ENCODE assay signal across 28 cellular contexts in the genomic region with DNA sequence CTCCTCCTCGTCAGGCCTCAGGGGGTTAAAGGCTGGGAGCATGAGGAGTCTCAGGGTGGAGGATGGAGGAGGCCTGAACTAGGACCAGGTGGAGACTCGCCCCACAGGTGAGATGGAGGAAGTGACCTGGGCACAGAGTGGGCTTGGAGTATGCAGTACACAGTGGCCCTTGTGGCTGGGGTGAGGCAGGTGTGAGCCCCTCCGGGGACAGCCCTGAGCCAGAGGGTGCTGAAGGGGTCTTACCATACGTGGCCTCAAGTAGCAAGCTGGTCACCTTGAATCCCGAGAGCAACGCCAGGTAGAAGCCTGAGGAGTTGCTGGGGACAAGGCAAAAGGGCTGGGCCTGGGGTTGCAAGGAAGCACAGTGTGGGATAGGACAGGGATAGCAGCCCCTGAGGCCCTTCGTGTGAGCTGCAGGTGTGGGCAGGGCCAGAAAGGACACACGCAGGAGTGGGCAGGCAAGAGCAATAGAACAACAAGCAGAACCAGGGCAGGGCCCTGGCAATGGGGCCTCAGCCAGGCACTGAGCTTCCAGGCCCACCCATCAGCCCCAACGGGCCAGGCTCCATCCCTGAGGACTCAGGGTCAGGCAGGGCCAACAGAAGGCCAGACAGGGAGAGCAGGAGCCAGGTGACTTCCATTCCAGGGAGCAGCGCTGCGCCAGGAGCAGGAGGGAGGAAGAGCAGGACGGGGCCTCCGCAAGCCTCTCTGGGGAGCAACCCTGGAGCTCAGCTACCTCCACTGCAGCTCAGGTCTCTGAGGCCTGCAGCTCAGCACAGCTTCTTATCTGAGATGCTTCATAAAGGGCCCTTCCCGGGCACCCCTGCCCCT.
A peak's percentile ranks its signal among the peaks of the same experiment; 100 is the strongest.
DNase-seq lines count a peak whose midpoint lies in the region; ATAC-seq, FAIRE-seq and TF ChIP-seq lines count a peak whose summit lies in the region.
"Had no signal": no experiment of that assay in that cellular context is flagged by ENCODE, and none has a peak within 500 bp of the region (broad histone marks: within the 10 kb centered on the region; RNA-seq: fewer than 3 reads in every experiment).

No MANE protein-coding gene starts in this region.

- H3T11ph ChIP-seq in H9 (ENCODE audit: low read length) = no peak overlapping the region

- H3K27ac Mint-ChIP-seq in activated naive CD4-positive, alpha-beta T cell treated with anti-CD3 and anti-CD28 coated beads, Interleukin-2, amount 10 ng/mL, durations not matched to agents 7 days and 5 days = peak overlapping the region; percentile 55
- H3K27ac Mint-ChIP-seq in activated naive CD4-positive, alpha-beta T cell treated with anti-CD3 and anti-CD28 coated beads, Interleukin-2, amount 50 U/mL, for 72 hours = no peak overlapping the region
- no peak overlapping the region; a peak in 3 of 7 replicates for H3K27ac Mint-ChIP-seq in H9
- H3K27ac Mint-ChIP-seq: activated CD4-positive, alpha-beta T cell treated with anti-CD3 and anti-CD28 coated beads for 36 hours had no signal

- no peaks in the 10 kb centered on the region for H3K23me2 ChIP-seq in H9 (ENCODE audit: insufficient read length, low read depth, low read length, poor library complexity, severe bottlenecking)

- no peak overlapping the region for H2BK20ac ChIP-seq in H9 (ENCODE audit: low read depth, low read length, poor library complexity, severe bottlenecking)

- no peak overlapping the region for H3K4ac ChIP-seq in H9 (ENCODE audit: low read depth, low read length)

- no peak overlapping the region for H2AFZ ChIP-seq in H9 (ENCODE audit: low read length)

- no peaks in the 10 kb centered on the region for H3K36me3 Mint-ChIP-seq in activated naive CD4-positive, alpha-beta T cell treated with anti-CD3 and anti-CD28 coated beads, Interleukin-2, amount 10 ng/mL, durations not matched to agents 7 days and 5 days
- no peaks in the 10 kb centered on the region for H3K36me3 Mint-ChIP-seq in activated naive CD4-positive, alpha-beta T cell treated with anti-CD3 and anti-CD28 coated beads, Interleukin-2, amount 50 U/mL, for 72 hours
- no peaks in the 10 kb centered on the region; a peak in 1 of 7 replicates for H3K36me3 Mint-ChIP-seq in H9 (ENCODE audit: insufficient read depth in 1 of 3, low read depth in 3 of 3)

- H3K27ac ChIP-seq in kidney (ENCODE audit: low read depth in 2 of 2, low read length in 2 of 2) (no peak overlapping the region), transverse colon (no peak overlapping the region), H9 (ENCODE audit: insufficient read length, low read depth, low read length) (no peak overlapping the region)
- H3K27ac ChIP-seq: dorsolateral prefrontal cortex, KMS-11, left ventricle myocardium inferior, thoracic aorta had no signal

- peaks cover 8% of the 10 kb centered on the region for H3K4me1 Mint-ChIP-seq in activated naive CD4-positive, alpha-beta T cell treated with anti-CD3 and anti-CD28 coated beads, Interleukin-2, amount 10 ng/mL, durations not matched to agents 7 days and 5 days
- H3K4me1 Mint-ChIP-seq in H9 = peaks cover 6 to 18% of the 10 kb centered on the region in 2 experiments

- H3K36me3 ChIP-seq in kidney (ENCODE audit: control insufficient read depth in 1 of 2, insufficient read depth in 2 of 2, low read length in 2 of 2) (no peaks in the 10 kb centered on the region), transverse colon (no peaks in the 10 kb centered on the region)
- H3K36me3 ChIP-seq: BE2C, left ventricle myocardium inferior, thoracic aorta had no signal

- H3K14ac ChIP-seq in H9 (ENCODE audit: insufficient read depth, low read length) = no peak overlapping the region

- in situ Hi-C loops in transverse colon (cut with MboI; ENCODE audit: low pct_ligation_motif_present in 1 of 4, low pct_unique_long_range_greater_than_20kb in 1 of 4, low sequenced_read_pairs in 3 of 4) = no loop called here

- H4K20me1 ChIP-seq in H9 (ENCODE audit: control insufficient read depth, insufficient read depth, insufficient read length) = no peaks in the 10 kb centered on the region

- intact Hi-C loops in kidney (cut with DNase I) = no loop called here
- intact Hi-C loops in transverse colon (cut with DNase I; ENCODE audit: low total_unique reads) = no loop called here

- H2BK15ac ChIP-seq in H9 (ENCODE audit: low read depth, low read length) = no peak overlapping the region

- no peak overlapping the region for H3K9ac ChIP-seq in kidney (ENCODE audit: low read length in 2 of 2)
- H3K9ac ChIP-seq in H9 (ENCODE audit: extremely low read depth, insufficient read length, low read length) = no peak overlapping the region
- H3K9ac ChIP-seq: KMS-11, SK-N-SH had no signal

- H3K4me3 Mint-ChIP-seq in activated naive CD4-positive, alpha-beta T cell treated with anti-CD3 and anti-CD28 coated beads, Interleukin-2, amount 10 ng/mL, durations not matched to agents 7 days and 5 days = no peak overlapping the region
- no peak overlapping the region; a peak in 1 of 5 replicates for H3K4me3 Mint-ChIP-seq in H9
- H3K4me3 Mint-ChIP-seq: activated CD4-positive, alpha-beta T cell treated with anti-CD3 and anti-CD28 coated beads for 36 hours had no signal

- FAIRE-seq in HTR-8/SVneo (lab: Jason Lieb, UNC) (peak; percentile 51), kidney (lab: Jason Lieb, UNC) (no peak)
- FAIRE-seq: H54 had no signal

- no peak for ATAC-seq in activated naive CD4-positive, alpha-beta T cell treated with anti-CD3 and anti-CD28 coated beads, Interleukin-2, amount 50 U/mL, for 72 hours
- ATAC-seq in HG02981 (IDR thresholded peaks at IDR 0.05; ENCODE audit: unreplicated experiment) (no peak), HG02588 (IDR thresholded peaks at IDR 0.05; ENCODE audit: unreplicated experiment) (no peak)
- ATAC-seq: activated CD4-positive, alpha-beta T cell treated with anti-CD3 and anti-CD28 coated beads for 36 hours had no signal

- no peak overlapping the region for H4K8ac ChIP-seq in H9 (replicated peaks; ENCODE audit: insufficient read length, low read depth, low read length)

- H2AK5ac ChIP-seq in H9 (ENCODE audit: insufficient read length, low read length) = no peak overlapping the region

- peaks cover 10% of the 10 kb centered on the region for H3K27me3 ChIP-seq in transverse colon
- H3K27me3 ChIP-seq in H9 (ENCODE audit: insufficient read depth, low read length) = no peaks in the 10 kb centered on the region
- H3K27me3 ChIP-seq: BE2C, dorsolateral prefrontal cortex had no signal

- H3K27me3 Mint-ChIP-seq in activated naive CD4-positive, alpha-beta T cell treated with anti-CD3 and anti-CD28 coated beads, Interleukin-2, amount 10 ng/mL, durations not matched to agents 7 days and 5 days = peaks cover 79% of the 10 kb centered on the region
- H3K27me3 Mint-ChIP-seq in H9 (ENCODE audit: low read depth) = peaks cover 10% of the 10 kb centered on the region
- H3K27me3 Mint-ChIP-seq: activated CD4-positive, alpha-beta T cell treated with anti-CD3 and anti-CD28 coated beads for 36 hours had no signal

- no peaks in the 10 kb centered on the region for H3K9me3 Mint-ChIP-seq in activated naive CD4-positive, alpha-beta T cell treated with anti-CD3 and anti-CD28 coated beads, Interleukin-2, amount 10 ng/mL, durations not matched to agents 7 days and 5 days
- H3K9me3 Mint-ChIP-seq in activated naive CD4-positive, alpha-beta T cell treated with anti-CD3 and anti-CD28 coated beads, Interleukin-2, amount 50 U/mL, for 72 hours = no peaks in the 10 kb centered on the region
- no peaks in the 10 kb centered on the region for H3K9me3 Mint-ChIP-seq in H9

- DNase-seq in activated naive CD4-positive, alpha-beta T cell treated with anti-CD3 and anti-CD28 coated beads, Interleukin-2, amount 10 ng/mL, durations not matched to agents 7 days and 5 days = no peak
- DNase-seq in activated naive CD4-positive, alpha-beta T cell treated with anti-CD3 and anti-CD28 coated beads, Interleukin-2, amount 50 U/mL, for 72 hours (ENCODE audit: low spot score in 2 of 2) = no peak
- no peak for DNase-seq in HTR-8/SVneo (ENCODE audit: insufficient read length, low spot score)
- peak; percentile 59 for DNase-seq in kidney
- peak; percentile 4 for DNase-seq in transverse colon
- DNase-seq in H9 = no peak
- DNase-seq: activated CD4-positive, alpha-beta T cell treated with anti-CD3 and anti-CD28 coated beads for 36 hours; activated CD8-positive, alpha-beta memory T cell treated with anti-CD3 and anti-CD28 coated beads for 24 hours; activated T-cell treated with anti-CD3 and anti-CD28 coated beads, Interleukin-2, amount 50 U/mL, for 48 hours; BE2C; DMS79; GF-D8; left ventricle myocardium inferior; mesendoderm; MV-4-11; NCI-H1436 treated with DMSO at 0.1 percent for 48 hours; NCI-H2107; NCI-H446; nucleus accumbens; SK-N-SH; stimulated activated naive CD4-positive, alpha-beta T cell treated with Interleukin-2 at 50 U/mL for 16 hours; T-helper 2 cell had no signal

- no peak overlapping the region for H3K56ac ChIP-seq in H9 (ENCODE audit: insufficient read length, low read depth, low read length)

- H4K5ac ChIP-seq in H9 (ENCODE audit: insufficient read length, low read depth, low read length) = no peak overlapping the region

- no peak overlapping the region for H2BK120ac ChIP-seq in H9 (ENCODE audit: low read depth, low read length, poor library complexity, severe bottlenecking)

- no peak overlapping the region for H3K18ac ChIP-seq in H9 (ENCODE audit: insufficient read length, low read depth, low read length)

- H3K4me3 ChIP-seq in kidney (ENCODE audit: low read length in 2 of 2) (no peak overlapping the region), transverse colon (no peak overlapping the region)
- H3K4me3 ChIP-seq: dorsolateral prefrontal cortex, left ventricle myocardium inferior, thoracic aorta had no signal

- no peak overlapping the region for H2BK5ac ChIP-seq in H9 (ENCODE audit: insufficient read length, low read length)

- no peak for TF ChIP-seq CTCF in kidney (IDR thresholded peaks at IDR 0.05; ENCODE audit: borderline replicate concordance, extremely low read depth, insufficient read depth)
- TF ChIP-seq CTCF in transverse colon (IDR thresholded peaks at IDR 0.05) = no peak
- no peak for TF ChIP-seq CTCF in H9 (conservative IDR thresholded peaks at IDR 0.05)

- H3K79me2 ChIP-seq in H9 (ENCODE audit: insufficient read depth, low read length) = no peaks in the 10 kb centered on the region

- H3K23ac ChIP-seq in H9 (ENCODE audit: insufficient read length, low read depth, low read length) = no peak overlapping the region

- WGBS in transverse colon (ENCODE audit: low coverage in 1 of 2), 2 donors = 91% methylated on average over 13 of the region's 14 CpGs; no CpG with 5 or more reads in 1 of the 2 donors
- no CpG with 5 or more reads among the region's 14 CpGs for WGBS in H9 (ENCODE audit: extremely low coverage, insufficient read length, low lambda C conversion rate)

- CTCF ChIA-PET in activated naive CD4-positive, alpha-beta T cell treated with anti-CD3 and anti-CD28 coated beads, Interleukin-2, amount 10 ng/mL, durations not matched to agents 7 days and 5 days (lab: Charles Lee) = interaction anchor here (0.6 kb wide), 1 partner anchor 817 kb away, joined by 6 read pairs; no protein-coding TSS in a partner anchor

- no peaks in the 10 kb centered on the region for H3K79me1 ChIP-seq in H9 (ENCODE audit: insufficient read depth, low read depth, low read length, poor library complexity, severe bottlenecking)

- no peak for TF ChIP-seq POLR2A in transverse colon (IDR thresholded peaks at IDR 0.05)

- H3K4me2 ChIP-seq in H9 (ENCODE audit: insufficient read depth, insufficient read length, low read length) = no peak overlapping the region
- H3K4me2 ChIP-seq: KMS-11, SK-N-SH had no signal

- no peak overlapping the region for H2BK12ac ChIP-seq in H9 (ENCODE audit: insufficient read length, low read depth, low read length)

- no peak overlapping the region for H4K91ac ChIP-seq in H9 (ENCODE audit: insufficient read length, low read depth, low read length)

- no peaks in the 10 kb centered on the region for H3K9me3 ChIP-seq in kidney (ENCODE audit: control insufficient read depth in 1 of 2, low read length in 2 of 2)
- no peaks in the 10 kb centered on the region for H3K9me3 ChIP-seq in transverse colon
- H3K9me3 ChIP-seq in H9 (ENCODE audit: control insufficient read depth, low read depth, low read length) = no peaks in the 10 kb centered on the region
- H3K9me3 ChIP-seq: BE2C, left ventricle myocardium inferior, SK-N-SH, thoracic aorta had no signal

- no peaks in the 10 kb centered on the region for H3K4me1 ChIP-seq in kidney (ENCODE audit: control insufficient read depth in 1 of 2, insufficient read depth in 1 of 2, low read depth in 1 of 2, low read length in 2 of 2)
- H3K4me1 ChIP-seq in transverse colon = no peaks in the 10 kb centered on the region
- no peaks in the 10 kb centered on the region for H3K4me1 ChIP-seq in H9 (ENCODE audit: insufficient read depth, low read length)
- H3K4me1 ChIP-seq: BE2C, left ventricle myocardium inferior had no signal

- TF ChIP-seq EP300 in transverse colon (IDR thresholded peaks at IDR 0.05; ENCODE audit: low read depth) = no peak

Comparison
In these comparisons a context has a peak if more than half of its experiments do, and no peak if none do; other contexts are left out.
1. DNase-seq: peak in kidney (single experiment) and transverse colon (single experiment); none in activated naive CD4-positive, alpha-beta T cell treated with anti-CD3 and anti-CD28 coated beads, Interleukin-2, amount 10 ng/mL, durations not matched to agents 7 days and 5 days (single experiment), activated naive CD4-positive, alpha-beta T cell treated with anti-CD3 and anti-CD28 coated beads, Interleukin-2, amount 50 U/mL, for 72 hours (0 of 2), HTR-8/SVneo (single experiment) and H9 (single experiment).